Comparison of ENCODE assay signal across 26 cellular contexts in the genomic region with DNA sequence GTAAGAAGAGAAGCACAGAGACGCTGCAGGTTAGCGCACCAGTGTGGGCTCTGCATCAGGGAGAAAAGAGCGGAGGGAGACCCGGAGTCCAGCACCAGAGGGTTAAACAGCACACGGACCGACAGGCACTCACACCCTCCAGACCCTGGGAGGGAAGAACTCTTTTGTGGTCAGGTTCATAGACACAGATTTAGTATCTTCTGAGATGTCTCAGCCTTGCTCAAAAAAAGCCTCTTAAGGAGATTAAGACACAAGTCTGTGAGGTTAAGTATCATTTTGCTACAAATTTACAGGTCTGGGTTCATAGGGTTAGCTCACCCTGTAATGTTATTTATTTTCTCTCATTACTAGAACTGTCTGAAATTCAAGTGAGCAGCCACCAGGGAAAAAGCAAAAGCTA.
"Had no signal": no experiment of that assay in that cellular context is flagged by ENCODE, and none has a peak within 500 bp of the region (broad histone marks: within the 10 kb centered on the region; RNA-seq: fewer than 3 reads in every experiment).

No MANE protein-coding gene starts in this region.

- H3K9me3 Mint-ChIP-seq: activated naive CD8-positive, alpha-beta T cell treated with anti-CD3 and anti-CD28 coated beads, Interleukin-2, amount 10 ng/mL, durations not matched to agents 7 days and 5 days; activated T-helper 1 cell treated with anti-CD3 and anti-CD28 coated beads, Interleukin-12 subunit alpha, Interleukin-12 subunit beta, Interleukin-2, Interleukin-4 antibody, amounts not matched to agents 30 ng/mL and 10 ng/mL and 1 ng/mL, durations not matched to agents 14 hours and 24 hours and 36 hours; neural crest cell; stimulated activated naive CD8-positive, alpha-beta T cell treated with anti-CD3 and anti-CD28 coated beads, Interleukin-15, amount 100 ng/mL, for 72 hours had no signal

- H3K4me3 ChIP-seq: dorsolateral prefrontal cortex, left lung, pancreas, right lobe of liver, smooth muscle cell, suprapubic skin, vagina had no signal

- H3K27me3 ChIP-seq: brain microvascular endothelial cell, dorsolateral prefrontal cortex, left lung, pancreas, right lobe of liver, suprapubic skin, vagina had no signal

- H3K4me1 Mint-ChIP-seq: activated naive CD8-positive, alpha-beta T cell treated with anti-CD3 and anti-CD28 coated beads, Interleukin-2, amount 10 ng/mL, durations not matched to agents 7 days and 5 days; neural crest cell; stimulated activated naive CD8-positive, alpha-beta T cell treated with anti-CD3 and anti-CD28 coated beads, Interleukin-15, amount 100 ng/mL, for 72 hours had no signal

- H3K27ac Mint-ChIP-seq: activated naive CD8-positive, alpha-beta T cell treated with anti-CD3 and anti-CD28 coated beads, Interleukin-2, amount 10 ng/mL, durations not matched to agents 7 days and 5 days; activated T-helper 1 cell treated with anti-CD3 and anti-CD28 coated beads, Interleukin-12 subunit alpha, Interleukin-12 subunit beta, Interleukin-2, Interleukin-4 antibody, amounts not matched to agents 30 ng/mL and 10 ng/mL and 1 ng/mL, durations not matched to agents 14 hours and 24 hours and 36 hours had no signal

- H3K36me3 ChIP-seq: brain microvascular endothelial cell had no signal

- DNase-seq: activated CD4-positive, alpha-beta T cell treated with anti-CD3 and anti-CD28 coated beads for 1 hour; activated CD4-positive, alpha-beta T cell treated with anti-CD3 and anti-CD28 coated beads, Interleukin-2, amount 50 U/mL, for 4 hours; activated naive CD8-positive, alpha-beta T cell treated with anti-CD3 and anti-CD28 coated beads, Interleukin-2, amount 10 ng/mL, durations not matched to agents 7 days and 5 days; aorta; brain microvascular endothelial cell; central memory CD4-positive, alpha-beta T cell; dorsolateral prefrontal cortex; erythroblast; head of caudate nucleus; kidney; left lung; midbrain; pancreas; right lobe of liver; stimulated activated CD4-positive, alpha-beta T cell treated with anti-CD3 and anti-CD28 coated beads, Interleukin-4, amount 100 ng/mL, for 1 hour; stimulated activated naive CD8-positive, alpha-beta T cell treated with anti-CD3 and anti-CD28 coated beads, Interleukin-15, amount 100 ng/mL, for 72 hours; T-helper 2 cell; trophoblast cell; WERI-Rb-1 had no signal

- H3K4me2 ChIP-seq: smooth muscle cell had no signal

- FAIRE-seq: colon, frontal cortex, kidney, pancreas had no signal

- ATAC-seq: left lung; pancreas; right lobe of liver; stimulated activated naive CD8-positive, alpha-beta T cell treated with anti-CD3 and anti-CD28 coated beads, Interleukin-15, amount 100 ng/mL, for 72 hours had no signal

- H3K27ac ChIP-seq: brain microvascular endothelial cell, left lung, pancreas, right lobe of liver, suprapubic skin, vagina, WERI-Rb-1 had no signal

- H3K27me3 Mint-ChIP-seq: activated naive CD8-positive, alpha-beta T cell treated with anti-CD3 and anti-CD28 coated beads, Interleukin-2, amount 10 ng/mL, durations not matched to agents 7 days and 5 days; stimulated activated naive CD8-positive, alpha-beta T cell treated with anti-CD3 and anti-CD28 coated beads, Interleukin-15, amount 100 ng/mL, for 72 hours had no signal

- H3K4me3 Mint-ChIP-seq: activated naive CD8-positive, alpha-beta T cell treated with anti-CD3 and anti-CD28 coated beads, Interleukin-2, amount 10 ng/mL, durations not matched to agents 7 days and 5 days; activated T-helper 1 cell treated with anti-CD3 and anti-CD28 coated beads, Interleukin-12 subunit alpha, Interleukin-12 subunit beta, Interleukin-2, Interleukin-4 antibody, amounts not matched to agents 30 ng/mL and 10 ng/mL and 1 ng/mL, durations not matched to agents 14 hours and 24 hours and 36 hours; neural crest cell; stimulated activated naive CD8-positive, alpha-beta T cell treated with anti-CD3 and anti-CD28 coated beads, Interleukin-15, amount 100 ng/mL, for 72 hours had no signal

- H3K4me1 ChIP-seq: left lung, pancreas, right lobe of liver, suprapubic skin had no signal

- H3K9me3 ChIP-seq: left lung, pancreas, right lobe of liver, suprapubic skin, vagina had no signal
